22 cellular contexts compared by ENCODE assay signal in the genomic region with DNA sequence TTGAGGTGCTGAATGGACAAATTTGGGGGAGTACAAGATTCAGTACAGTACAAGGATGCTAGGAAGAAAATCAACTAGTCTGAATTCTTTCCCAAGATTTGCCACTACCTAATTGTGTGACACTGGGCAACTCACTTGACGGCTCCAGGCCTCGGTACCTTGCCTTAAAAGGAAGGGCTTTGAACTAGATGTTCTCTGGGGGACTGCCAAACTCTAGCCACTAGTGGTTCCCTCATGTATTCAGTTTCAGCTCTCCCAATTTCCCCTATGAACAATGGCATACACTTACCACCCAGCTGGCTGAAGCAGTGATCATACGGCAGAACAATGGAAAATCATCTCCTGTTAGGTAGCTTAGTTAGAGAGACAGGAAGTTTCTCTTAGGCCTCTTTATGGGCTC.
DNase-seq lines count a peak whose midpoint lies in the region; ATAC-seq and TF ChIP-seq lines count a peak whose summit lies in the region.
"Had no signal": no experiment of that assay in that cellular context is flagged by ENCODE, and none has a peak within 500 bp of the region (broad histone marks: within the 10 kb centered on the region; RNA-seq: fewer than 3 reads in every experiment).

No MANE protein-coding gene starts in this region.

- H3K4me3 ChIP-seq in right atrium auricular region (no peak overlapping the region), thyroid gland (replicated peaks in 1 of 3) (no peak overlapping the region), H7 (ENCODE audit: insufficient read depth, low read depth, low read length) (no peak overlapping the region)
- H3K4me3 ChIP-seq: hepatocyte, mucosa of descending colon, prostate gland, spleen had no signal

- H3K27ac ChIP-seq in right atrium auricular region (peak overlapping the region; percentile 48 to 88), thyroid gland (no peak overlapping the region)
- H3K27ac ChIP-seq: hepatocyte, HL-60, prostate gland, spleen had no signal

- 81 to 92% methylated on average over 3 of the region's 3 CpGs for WGBS in thyroid gland, 2 donors

- H3K4me1 ChIP-seq in right atrium auricular region: peaks cover 0 to 20% of the 10 kb centered on the region in 2 donors
- no peaks in the 10 kb centered on the region for H3K4me1 ChIP-seq in thyroid gland
- H3K4me1 ChIP-seq: prostate gland, spleen had no signal

- intact Hi-C loops in thyroid gland (cut with DNase I): no loop called here

- H3K27me3 ChIP-seq in right atrium auricular region: no peaks in the 10 kb centered on the region
- no peaks in the 10 kb centered on the region for H3K27me3 ChIP-seq in thyroid gland
- no peaks in the 10 kb centered on the region for H3K27me3 ChIP-seq in H7 (ENCODE audit: control insufficient read depth, insufficient read depth, low read length)
- H3K27me3 ChIP-seq: hepatocyte, spleen had no signal

- H3K36me3 ChIP-seq in right atrium auricular region (no peaks in the 10 kb centered on the region), thyroid gland (no peaks in the 10 kb centered on the region), H7 (replicated peaks; ENCODE audit: control insufficient read depth, insufficient read depth, low read length) (no peaks in the 10 kb centered on the region)
- H3K36me3 ChIP-seq: prostate gland, spleen had no signal

- H3K9me3 ChIP-seq in right atrium auricular region: no peaks in the 10 kb centered on the region
- no peaks in the 10 kb centered on the region for H3K9me3 ChIP-seq in thyroid gland
- H3K9me3 ChIP-seq: mucosa of descending colon, prostate gland, spleen had no signal

- DNase-seq in NCI-H2171 treated with DMSO at 0.1 percent for 48 hours (lab: John Stamatoyannopoulos, UW) (peak; percentile 13), NCI-H2171 (lab: John Stamatoyannopoulos, UW) (no peak), NCI-H345 (lab: John Stamatoyannopoulos, UW) (peak; percentile 63), right atrium auricular region (ENCODE audit: low spot score) (no peak), superior temporal gyrus (ENCODE audit: extremely low spot score) (peak; percentile 36), thyroid gland (no peak), H7 (no peak)
- DNase-seq: 8988T; AML-193; COR-L47; mucosa of descending colon; NCI-H1417 treated with DMSO at 0.1 percent for 48 hours; NCI-H524; RPMI8226; spleen; stimulated activated CD4-positive, alpha-beta T cell treated with anti-CD3 and anti-CD28 coated beads, Interleukin-4, amount 100 ng/mL, for 24 hours; stimulated activated naive CD8-positive, alpha-beta T cell treated with anti-CD3 and anti-CD28 coated beads, Interleukin-15, Interleukin-2, amounts not matched to agents 100 U/mL and 50 U/mL, for 24 hours had no signal

- ATAC-seq in HG02938 (IDR thresholded peaks at IDR 0.05; ENCODE audit: unreplicated experiment): no peak
- ATAC-seq: HepG2; mucosa of descending colon; stimulated activated naive CD8-positive, alpha-beta T cell treated with anti-CD3 and anti-CD28 coated beads, Interleukin-15, Interleukin-2, amounts not matched to agents 100 U/mL and 50 U/mL, for 24 hours had no signal

- TF ChIP-seq POLR2A in thyroid gland (IDR thresholded peaks at IDR 0.05): no peak

- TF ChIP-seq CTCF in right atrium auricular region (IDR thresholded peaks at IDR 0.05) (no peak), thyroid gland (IDR thresholded peaks at IDR 0.05) (no peak)

Comparison
In these comparisons a context has a peak if more than half of its experiments do, and no peak if none do; other contexts are left out.
1. DNase-seq: peak in NCI-H2171 treated with DMSO at 0.1 percent for 48 hours (single experiment), NCI-H345 (single experiment) and superior temporal gyrus (single experiment); none in NCI-H2171 (single experiment), right atrium auricular region (single experiment), thyroid gland (0 of 2) and H7 (single experiment).
2. H3K27ac ChIP-seq: peak in right atrium auricular region (2 of 2); none in thyroid gland (0 of 3).